ENCODE assay signal across 1 cellular context in the genomic region with DNA sequence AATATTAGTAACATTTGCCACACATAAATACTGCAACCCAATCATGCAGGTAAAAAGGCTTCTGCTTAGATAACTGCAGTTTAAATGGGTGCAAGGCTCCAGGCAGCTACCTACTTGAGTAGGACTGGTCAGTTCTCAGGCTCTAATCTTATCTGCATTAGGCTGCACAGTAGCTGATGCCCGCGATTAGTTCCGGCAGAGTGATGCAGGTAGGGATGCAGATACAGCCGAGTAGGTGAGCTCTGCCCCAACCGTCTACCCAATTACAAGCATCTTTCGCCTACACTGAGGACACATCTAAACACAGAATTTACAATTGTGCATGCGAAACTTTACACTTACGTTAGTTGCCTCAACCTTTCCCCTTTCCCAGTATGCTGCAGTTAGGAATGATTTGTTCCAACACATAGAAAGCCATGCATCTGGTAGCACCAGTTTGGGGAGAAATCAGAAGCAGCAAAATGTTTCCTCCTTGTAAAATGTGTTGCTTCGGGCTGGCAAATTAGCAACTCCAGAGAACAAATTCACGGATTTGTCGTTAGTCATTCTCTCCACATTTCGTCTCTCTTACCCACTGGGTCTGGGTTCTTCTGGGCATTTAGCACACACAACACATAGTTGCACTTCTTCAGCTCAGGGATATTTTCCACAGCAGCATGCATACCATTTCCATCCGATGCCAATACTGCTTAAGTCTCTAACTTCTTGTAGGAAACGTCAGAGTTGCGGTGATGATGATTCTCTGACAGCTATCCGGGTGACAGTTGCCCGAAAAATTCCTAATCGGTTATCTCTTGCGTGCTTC.
TF ChIP-seq lines count a peak whose summit lies in the region.

No MANE protein-coding gene starts in this region.

TF ChIP-seq in IMR-90, 13 proteins besides CTCF, POLR2A, EP300 and RAD21 (continued from another document):
- TF ChIP-seq, protein P1, sequence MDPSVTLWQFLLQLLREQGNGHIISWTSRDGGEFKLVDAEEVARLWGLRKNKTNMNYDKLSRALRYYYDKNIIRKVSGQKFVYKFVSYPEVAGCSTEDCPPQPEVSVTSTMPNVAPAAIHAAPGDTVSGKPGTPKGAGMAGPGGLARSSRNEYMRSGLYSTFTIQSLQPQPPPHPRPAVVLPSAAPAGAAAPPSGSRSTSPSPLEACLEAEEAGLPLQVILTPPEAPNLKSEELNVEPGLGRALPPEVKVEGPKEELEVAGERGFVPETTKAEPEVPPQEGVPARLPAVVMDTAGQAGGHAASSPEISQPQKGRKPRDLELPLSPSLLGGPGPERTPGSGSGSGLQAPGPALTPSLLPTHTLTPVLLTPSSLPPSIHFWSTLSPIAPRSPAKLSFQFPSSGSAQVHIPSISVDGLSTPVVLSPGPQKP (IDR thresholded peaks at IDR 0.05; ENCODE audit: borderline replicate concordance, low read depth, low read length) = no peak
- TF ChIP-seq MAFK (IDR thresholded peaks at IDR 0.05; ENCODE audit: low read depth, low read length) (no peak), BHLHE40 (IDR thresholded peaks at IDR 0.05; ENCODE audit: low read depth, low read length) (no peak), FOS (IDR thresholded peaks at IDR 0.05; ENCODE audit: low read depth, low read length) (no peak), CHD1 (IDR thresholded peaks at IDR 0.05; ENCODE audit: low read depth, low read length) (no peak), NFE2L2 (IDR thresholded peaks at IDR 0.05; ENCODE audit: low read depth, low read length) (no peak), CEBPB (IDR thresholded peaks at IDR 0.05; ENCODE audit: low read depth, low read length) (no peak), SMC3 (IDR thresholded peaks at IDR 0.05; ENCODE audit: low read depth, low read length) (no peak)
